31 cellular contexts compared by ENCODE assay signal in genomic region chr11:122144752-122145151, GRCh38. TPM values are rescaled to one million over a fixed set of nuclear protein-coding genes. Genes with fewer than 3 reads are reported as not detected.
"Had no signal": no experiment of that assay in that cellular context is flagged by ENCODE, and none has a peak within 500 bp of the region (broad histone marks: within the 10 kb centered on the region; RNA-seq: fewer than 3 reads in every experiment).

No MANE protein-coding gene starts in this region.

- H3K27ac Mint-ChIP-seq: activated B cell treated with CpG ODN at 0.5 μM for 24 hours; activated CD4-positive, alpha-beta T cell treated with anti-CD3 and anti-CD28 coated beads, Interleukin-2, amount 10 ng/mL, durations not matched to agents 24 days and 14 days; activated CD8-positive, alpha-beta memory T cell treated with anti-CD3 and anti-CD28 coated beads, Interleukin-2, amount 10 ng/mL, durations not matched to agents 7 days and 5 days; activated naive CD4-positive, alpha-beta T cell treated with anti-CD3 and anti-CD28 coated beads, Interleukin-2, amount 50 U/mL, for 72 hours; activated naive CD8-positive, alpha-beta T cell treated with anti-CD3 and anti-CD28 coated beads, Interleukin-2, amount 50 U/mL, for 24 hours; activated T-cell treated with anti-CD3 and anti-CD28 coated beads, Interleukin-2, amount 50 U/mL, for 24 hours; activated T-helper 1 cell treated with anti-CD3 and anti-CD28 coated beads, Interleukin-12 subunit alpha, Interleukin-12 subunit beta, Interleukin-2, Interleukin-4 antibody, amounts not matched to agents 30 ng/mL and 10 ng/mL and 1 ng/mL, durations not matched to agents 14 hours and 24 hours and 36 hours had no signal

- H3K4me1 Mint-ChIP-seq: activated B cell treated with CpG ODN at 0.5 μM for 24 hours; activated CD4-positive, alpha-beta T cell treated with anti-CD3 and anti-CD28 coated beads, Interleukin-2, amount 10 ng/mL, durations not matched to agents 24 days and 14 days; activated CD8-positive, alpha-beta memory T cell treated with anti-CD3 and anti-CD28 coated beads, Interleukin-2, amount 10 ng/mL, durations not matched to agents 7 days and 5 days; activated naive CD8-positive, alpha-beta T cell treated with anti-CD3 and anti-CD28 coated beads, Interleukin-2, amount 50 U/mL, for 24 hours had no signal

- H3K4me3 Mint-ChIP-seq: activated B cell treated with CpG ODN at 0.5 μM for 24 hours; activated CD4-positive, alpha-beta T cell treated with anti-CD3 and anti-CD28 coated beads, Interleukin-2, amount 10 ng/mL, durations not matched to agents 24 days and 14 days; activated CD8-positive, alpha-beta memory T cell treated with anti-CD3 and anti-CD28 coated beads, Interleukin-2, amount 10 ng/mL, durations not matched to agents 7 days and 5 days; activated naive CD8-positive, alpha-beta T cell treated with anti-CD3 and anti-CD28 coated beads, Interleukin-2, amount 50 U/mL, for 24 hours; activated T-cell treated with anti-CD3 and anti-CD28 coated beads, Interleukin-2, amount 50 U/mL, for 24 hours; activated T-helper 1 cell treated with anti-CD3 and anti-CD28 coated beads, Interleukin-12 subunit alpha, Interleukin-12 subunit beta, Interleukin-2, Interleukin-4 antibody, amounts not matched to agents 30 ng/mL and 10 ng/mL and 1 ng/mL, durations not matched to agents 14 hours and 24 hours and 36 hours had no signal

- H3K9me3 ChIP-seq: SJCRH30, SK-N-SH had no signal

- H3K4me1 ChIP-seq: SJCRH30 had no signal

- H3K27ac ChIP-seq: cardiac muscle cell, SJCRH30 had no signal

- H3K36me3 ChIP-seq: cardiac muscle cell, SJCRH30 had no signal

- H3K27me3 Mint-ChIP-seq: activated CD4-positive, alpha-beta T cell treated with anti-CD3 and anti-CD28 coated beads, Interleukin-2, amount 10 ng/mL, durations not matched to agents 24 days and 14 days; activated CD8-positive, alpha-beta memory T cell treated with anti-CD3 and anti-CD28 coated beads, Interleukin-2, amount 10 ng/mL, durations not matched to agents 7 days and 5 days had no signal

- H3K4me2 ChIP-seq: SK-N-SH had no signal

- H3K9me3 Mint-ChIP-seq: activated B cell treated with CpG ODN at 0.5 μM for 24 hours; activated CD4-positive, alpha-beta T cell treated with anti-CD3 and anti-CD28 coated beads, Interleukin-2, amount 10 ng/mL, durations not matched to agents 24 days and 14 days; activated naive CD4-positive, alpha-beta T cell treated with anti-CD3 and anti-CD28 coated beads, Interleukin-2, amount 50 U/mL, for 72 hours; activated naive CD8-positive, alpha-beta T cell treated with anti-CD3 and anti-CD28 coated beads, Interleukin-2, amount 50 U/mL, for 24 hours; activated T-cell treated with anti-CD3 and anti-CD28 coated beads, Interleukin-2, amount 50 U/mL, for 24 hours; activated T-helper 1 cell treated with anti-CD3 and anti-CD28 coated beads, Interleukin-12 subunit alpha, Interleukin-12 subunit beta, Interleukin-2, Interleukin-4 antibody, amounts not matched to agents 30 ng/mL and 10 ng/mL and 1 ng/mL, durations not matched to agents 14 hours and 24 hours and 36 hours had no signal

- H3K36me3 Mint-ChIP-seq: activated CD8-positive, alpha-beta memory T cell treated with anti-CD3 and anti-CD28 coated beads, Interleukin-2, amount 10 ng/mL, durations not matched to agents 7 days and 5 days; activated naive CD4-positive, alpha-beta T cell treated with anti-CD3 and anti-CD28 coated beads, Interleukin-2, amount 50 U/mL, for 72 hours had no signal

- H3K4me3 ChIP-seq: cardiac muscle cell, SJCRH30 had no signal

- FAIRE-seq: TTC549 had no signal

- DNase-seq: activated B cell treated with CpG ODN at 0.5 μM for 24 hours; activated CD4-positive, alpha-beta T cell treated with anti-CD3 and anti-CD28 coated beads for 1 hour; activated CD4-positive, alpha-beta T cell treated with anti-CD3 and anti-CD28 coated beads, Interleukin-2, amount 10 ng/mL, durations not matched to agents 24 days and 14 days; activated CD4-positive, alpha-beta T cell treated with anti-CD3 and anti-CD28 coated beads, Interleukin-2, amount 50 U/mL, for 48 hours; activated CD8-positive, alpha-beta memory T cell treated with anti-CD3 and anti-CD28 coated beads, Interleukin-2, amount 10 ng/mL, durations not matched to agents 7 days and 5 days; activated effector memory CD4-positive, alpha-beta T cell treated with anti-CD3 and anti-CD28 coated beads, Interleukin-2, amount 50 U/mL, for 16 hours; activated naive CD4-positive, alpha-beta T cell treated with Interleukin-2 at 50 U/mL for 16 hours; activated naive CD8-positive, alpha-beta T cell treated with anti-CD3 and anti-CD28 coated beads, Interleukin-2, amount 50 U/mL, for 24 hours; activated T-cell treated with anti-CD3 and anti-CD28 coated beads, Interleukin-2, amount 50 U/mL, for 24 hours; amniotic stem cell; brain microvascular endothelial cell; Kasumi-1; KBM-7; NCI-H1105 treated with DMSO at 0.1 percent for 48 hours; NCI-H1436 treated with DMSO at 0.1 percent for 48 hours; NCI-H187; NCI-H2081; NCI-H510A treated with DMSO at 0.1 percent for 48 hours; NCI-H69; NK-92 treated with Interleukin-12 subunit alpha and Interleukin-12 subunit beta, amount 100 ng/mL, for 24 hours; OCI-M1; SJCRH30; SK-N-SH; SW 1271; T-helper 9 cell had no signal

- ATAC-seq: activated CD8-positive, alpha-beta memory T cell treated with anti-CD3 and anti-CD28 coated beads, Interleukin-2, amount 10 ng/mL, durations not matched to agents 7 days and 5 days; activated naive CD4-positive, alpha-beta T cell treated with anti-CD3 and anti-CD28 coated beads, Interleukin-2, amount 50 U/mL, for 72 hours; activated naive CD8-positive, alpha-beta T cell treated with anti-CD3 and anti-CD28 coated beads, Interleukin-2, amount 50 U/mL, for 24 hours; Right ventricle myocardium inferior had no signal

- H3K27me3 ChIP-seq: brain microvascular endothelial cell, cardiac muscle cell, SJCRH30 had no signal

RNA-seq across cellular contexts. Expression of gene BLID, which starts 28.7 kb away (rescaled TPM):
- total RNA-seq: activated B cell treated with CpG ODN at 0.5 μM for 24 hours; activated CD4-positive, alpha-beta T cell treated with anti-CD3 and anti-CD28 coated beads, Interleukin-2, amount 10 ng/mL, durations not matched to agents 24 days and 14 days; activated CD8-positive, alpha-beta memory T cell treated with anti-CD3 and anti-CD28 coated beads, Interleukin-2, amount 10 ng/mL, durations not matched to agents 7 days and 5 days; activated naive CD4-positive, alpha-beta T cell treated with anti-CD3 and anti-CD28 coated beads, Interleukin-2, amount 50 U/mL, for 72 hours; activated T-helper 1 cell treated with anti-CD3 and anti-CD28 coated beads, Interleukin-12 subunit alpha, Interleukin-12 subunit beta, Interleukin-2, Interleukin-4 antibody, amounts not matched to agents 30 ng/mL and 10 ng/mL and 1 ng/mL, durations not matched to agents 14 hours and 24 hours and 36 hours; Right ventricle myocardium inferior; SJCRH30; T-helper 1 cell treated with Interleukin-12 subunit alpha and Interleukin-12 subunit beta and Interleukin-4 antibody, amounts not matched to agents 30 ng/mL and 1 ng/mL, for 36 hours had no signal
